19 cellular contexts compared by ENCODE assay signal in genomic region chr7:117375380-117375779, GRCh38. TPM values are rescaled to one million over a fixed set of nuclear protein-coding genes. Genes with fewer than 3 reads are reported as not detected.
A peak's percentile ranks its signal among the peaks of the same experiment; 100 is the strongest.
DNase-seq lines count a peak whose midpoint lies in the region; ATAC-seq and TF ChIP-seq lines count a peak whose summit lies in the region.
"Had no signal": no experiment of that assay in that cellular context is flagged by ENCODE, and none has a peak within 500 bp of the region (broad histone marks: within the 10 kb centered on the region; RNA-seq: fewer than 3 reads in every experiment).

No MANE protein-coding gene starts in this region.

- H3K27me3 ChIP-seq in Loucy (ENCODE audit: insufficient read depth, low read length, poor library complexity, severe bottlenecking) (peaks cover under 1% of the 10 kb centered on the region), mammary epithelial cell (ENCODE audit: insufficient read depth, low read length) (peaks cover 9% of the 10 kb centered on the region)

- no peaks in the 10 kb centered on the region for H3F3A ChIP-seq in Loucy (ENCODE audit: low read depth)

- no peak overlapping the region for H3K27ac ChIP-seq in C4-2B
- H3K27ac ChIP-seq in mammary epithelial cell (ENCODE audit: insufficient read depth, low read depth, low read length): no peak overlapping the region
- H3K27ac ChIP-seq: left ventricle myocardium inferior had no signal

- in situ Hi-C loops in mammary epithelial cell (cut with MboI; ENCODE audit: low sequenced_read_pairs in 2 of 2): loop anchor here in 1 of 2 donors (25.0 kb wide), 1 partner anchor 438 kb away; no protein-coding TSS in a partner anchor

- no TSS peak for BruUV-seq in mammary epithelial cell (replicated peaks; lab: Mats Ljungman, UMichigan)

- no peak overlapping the region for H3K9ac ChIP-seq in Loucy (ENCODE audit: low read depth, low read length, poor library complexity, severe bottlenecking)
- no peak overlapping the region for H3K9ac ChIP-seq in mammary epithelial cell (ENCODE audit: insufficient read depth, low read length)

- no peak overlapping the region for H2AFZ ChIP-seq in Loucy (ENCODE audit: low read length)
- H2AFZ ChIP-seq in mammary epithelial cell (ENCODE audit: low read depth, low read length): no peak overlapping the region

- H3K4me2 ChIP-seq in Loucy (ENCODE audit: low read depth, low read length, poor library complexity, severe bottlenecking) (no peak overlapping the region), mammary epithelial cell (ENCODE audit: insufficient read depth, low read depth, low read length) (no peak overlapping the region)

- H3K4me1 ChIP-seq in Loucy (ENCODE audit: insufficient read depth, low read length, poor library complexity, severe bottlenecking): no peaks in the 10 kb centered on the region
- H3K4me1 ChIP-seq in mammary epithelial cell (ENCODE audit: insufficient read depth, low read length): no peaks in the 10 kb centered on the region
- H3K4me1 ChIP-seq: HAP-1, left ventricle myocardium inferior had no signal

- 77% methylated on average over 2 of the region's 2 CpGs for WGBS in mammary epithelial cell (ENCODE audit: low coverage, missing lambda C conversion rate)

- DNase-seq in mammary epithelial cell: peak; percentile 3
- DNase-seq in iris pigment epithelial cell (ENCODE audit: low read depth): peak; percentile 38
- DNase-seq in SIG-M5 (lab: John Stamatoyannopoulos, UW): no peak
- DNase-seq in activated CD4-positive, alpha-beta T cell treated with anti-CD3 and anti-CD28 coated beads for 4 hours: no peak
- DNase-seq in occipital lobe (lab: John Stamatoyannopoulos, UW): no peak
- DNase-seq: activated T-cell treated with anti-CD3 and anti-CD28 coated beads, Interleukin-2, amount 50 U/mL, for 24 hours; amniotic stem cell; CD4-positive, alpha-beta T cell; hypothalamus; left ventricle myocardium inferior; naive thymus-derived CD4-positive, alpha-beta T cell; NCI-H2171; stimulated activated naive CD8-positive, alpha-beta T cell treated with anti-CD3 and anti-CD28 coated beads, Interleukin-15, Interleukin-2, amounts not matched to agents 100 U/mL and 50 U/mL, for 24 hours; T-cell had no signal

- H3K4me3 ChIP-seq in Loucy (ENCODE audit: low read length, poor library complexity, severe bottlenecking): no peak overlapping the region
- no peak overlapping the region for H3K4me3 ChIP-seq in mammary epithelial cell (replicated peaks in 1 of 3; ENCODE audit: insufficient read depth in 1 of 3, low read depth in 2 of 3, low read length in 3 of 3)
- H3K4me3 ChIP-seq: HAP-1, left ventricle myocardium inferior had no signal

- H3K36me3 ChIP-seq in Loucy (ENCODE audit: insufficient read depth, low read length): no peaks in the 10 kb centered on the region
- H3K36me3 ChIP-seq in mammary epithelial cell (ENCODE audit: insufficient read depth, low read length): no peaks in the 10 kb centered on the region
- H3K36me3 ChIP-seq: HAP-1, left ventricle myocardium inferior had no signal

- dilution Hi-C loops in mammary epithelial cell (cut with HindIII; ENCODE audit: low sequenced_read_pairs): no loop called here

- no peaks in the 10 kb centered on the region for H3K9me2 ChIP-seq in Loucy (replicated peaks; ENCODE audit: low read depth, low read length)

- H3K79me2 ChIP-seq in Loucy (ENCODE audit: insufficient read depth, low read length) (no peaks in the 10 kb centered on the region), mammary epithelial cell (ENCODE audit: insufficient read depth, low read length) (no peaks in the 10 kb centered on the region)

- H4K20me1 ChIP-seq in Loucy (ENCODE audit: insufficient read depth, low read length, poor library complexity, severe bottlenecking) (no peaks in the 10 kb centered on the region), mammary epithelial cell (ENCODE audit: insufficient read depth, low read length) (no peaks in the 10 kb centered on the region)

- peak; percentile 39 for TF ChIP-seq CTCF in C4-2B (conservative IDR thresholded peaks at IDR 0.05)
- TF ChIP-seq CTCF in Loucy (conservative IDR thresholded peaks at IDR 0.05; ENCODE audit: low read length): peak; percentile 40
- TF ChIP-seq CTCF in mammary epithelial cell (conservative IDR thresholded peaks at IDR 0.05 in 1 of 2, IDR thresholded peaks at IDR 0.05 in 1 of 2; ENCODE audit: extremely low read depth in 1 of 2, insufficient read depth in 1 of 2, low read depth in 1 of 2, low read length in 2 of 2): peak; percentile 17 to 30

- H3K9me3 ChIP-seq in Loucy (ENCODE audit: insufficient read depth, low read depth, low read length) (no peaks in the 10 kb centered on the region), mammary epithelial cell (replicated peaks; ENCODE audit: insufficient read depth, low read length) (no peaks in the 10 kb centered on the region)
- H3K9me3 ChIP-seq: HAP-1, left ventricle myocardium inferior had no signal

- intact Hi-C loops in mammary epithelial cell (cut with micrococcal nuclease): no loop called here

- no peak for ATAC-seq in GM21381 (IDR thresholded peaks at IDR 0.05; ENCODE audit: unreplicated experiment)
- ATAC-seq: naive thymus-derived CD4-positive, alpha-beta T cell; sciatic nerve; stimulated activated naive CD8-positive, alpha-beta T cell treated with anti-CD3 and anti-CD28 coated beads, Interleukin-15, Interleukin-2, amounts not matched to agents 100 U/mL and 50 U/mL, for 24 hours; T-cell had no signal

- CTCF ChIA-PET in mammary epithelial cell (lab: Charles Lee; ENCODE audit: low non-redundant PET): no interaction called here

RNA-seq across cellular contexts. Expression of gene ASZ1, which starts 51.9 kb away (rescaled TPM):
- total RNA-seq in mammary epithelial cell (not detected), occipital lobe (not detected)
- polyA plus RNA-seq in mammary epithelial cell: not detected
- polyA minus RNA-seq in mammary epithelial cell: not detected
- total RNA-seq: CD4-positive, alpha-beta T cell; left ventricle myocardium inferior; naive thymus-derived CD4-positive, alpha-beta T cell; sciatic nerve; T-cell had no signal
- polyA plus RNA-seq: naive thymus-derived CD4-positive, alpha-beta T cell had no signal

RNA-seq across cellular contexts. Expression of gene WNT2, which starts 52.5 kb away (rescaled TPM):
- total RNA-seq in mammary epithelial cell: not detected
- polyA plus RNA-seq in mammary epithelial cell: not detected
- not detected for polyA minus RNA-seq in mammary epithelial cell
- 0.16 TPM for total RNA-seq in occipital lobe
- total RNA-seq: CD4-positive, alpha-beta T cell; naive thymus-derived CD4-positive, alpha-beta T cell; T-cell had no signal
- polyA plus RNA-seq: naive thymus-derived CD4-positive, alpha-beta T cell had no signal

Comparison
In these comparisons a context has a peak if more than half of its experiments do, and no peak if none do; other contexts are left out.
1. DNase-seq: peak in mammary epithelial cell (single experiment) and iris pigment epithelial cell (single experiment); none in SIG-M5 (single experiment), activated CD4-positive, alpha-beta T cell treated with anti-CD3 and anti-CD28 coated beads for 4 hours (0 of 2) and occipital lobe (single experiment).
2. Peak in every context shown above with its lines, with median percentiles within 50 percentile points of each other: CTCF ChIP-seq.